ENCODE assay signal across 12 cellular contexts in the genomic region with DNA sequence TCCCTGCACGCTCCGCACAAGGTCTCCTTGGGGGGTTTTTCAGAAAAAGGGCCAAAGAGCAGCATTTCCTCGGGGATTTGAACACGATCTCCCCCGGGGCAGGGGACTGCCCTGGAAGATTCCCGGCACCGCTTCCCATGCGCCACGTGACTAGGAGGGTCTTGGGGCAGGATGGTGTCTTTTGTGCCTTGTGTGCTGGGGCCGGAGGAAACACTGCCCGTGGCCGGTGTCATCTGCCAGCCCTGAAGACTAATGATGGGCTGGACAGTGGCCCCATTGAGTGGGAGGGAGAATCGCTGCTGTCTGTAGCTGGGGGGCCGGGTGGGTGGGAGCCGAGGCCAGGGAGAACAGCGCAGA.
A peak's percentile ranks its signal among the peaks of the same experiment; 100 is the strongest.
DNase-seq lines count a peak whose midpoint lies in the region; ATAC-seq and TF ChIP-seq lines count a peak whose summit lies in the region.
"Had no signal": no experiment of that assay in that cellular context is flagged by ENCODE, and none has a peak within 500 bp of the region (broad histone marks: within the 10 kb centered on the region; RNA-seq: fewer than 3 reads in every experiment).

No MANE protein-coding gene starts in this region.

- peaks cover 53% of the 10 kb centered on the region for H3K36me3 Mint-ChIP-seq in T-helper 1 cell treated with Interleukin-12 subunit alpha and Interleukin-12 subunit beta and Interleukin-4 antibody, amounts not matched to agents 30 μg/mL and 1 μg/mL, for 36 hours (ENCODE audit: low read depth)
- H3K36me3 Mint-ChIP-seq in endothelial cell (ENCODE audit: low read depth, unreplicated experiment): peaks cover 4% of the 10 kb centered on the region

- H3K9me3 ChIP-seq in SU-DHL-6 (ENCODE audit: insufficient read depth, low read length): no peaks in the 10 kb centered on the region
- H3K9me3 ChIP-seq: pancreas had no signal

- H3K79me2 ChIP-seq in SU-DHL-6 (ENCODE audit: insufficient read depth, low read length): peaks cover 99% of the 10 kb centered on the region

- peak overlapping the region; percentile 98 for H3K9ac ChIP-seq in SU-DHL-6 (ENCODE audit: low read length)

- H3K27ac ChIP-seq in SU-DHL-6 (ENCODE audit: low read depth, low read length): peak overlapping the region; percentile 100
- H3K27ac ChIP-seq in skin epidermis: peak overlapping the region in 18 of 21 experiments; percentile 26 to 99 (median 88)
- H3K27ac ChIP-seq: 22Rv1 had no signal

- peaks cover 65% of the 10 kb centered on the region for H3K4me1 Mint-ChIP-seq in T-helper 1 cell treated with Interleukin-12 subunit alpha and Interleukin-12 subunit beta and Interleukin-4 antibody, amounts not matched to agents 30 μg/mL and 1 μg/mL, for 36 hours (ENCODE audit: low read depth)
- peaks cover 72% of the 10 kb centered on the region for H3K4me1 Mint-ChIP-seq in endothelial cell (ENCODE audit: unreplicated experiment)

- no peak for TF ChIP-seq CTCF in SU-DHL-6 (IDR thresholded peaks at IDR 0.05; ENCODE audit: insufficient read depth, low read length, poor library complexity, severe bottlenecking)
- TF ChIP-seq CTCF in endothelial cell (IDR thresholded peaks at IDR 0.05; ENCODE audit: unreplicated experiment): no peak

- H3K4me3 Mint-ChIP-seq in T-helper 1 cell treated with Interleukin-12 subunit alpha and Interleukin-12 subunit beta and Interleukin-4 antibody, amounts not matched to agents 30 μg/mL and 1 μg/mL, for 36 hours: peak overlapping the region; percentile 100
- H3K4me3 Mint-ChIP-seq in endothelial cell (ENCODE audit: unreplicated experiment): peak overlapping the region; percentile 67

- H3K27me3 ChIP-seq in SU-DHL-6 (ENCODE audit: low read length): no peaks in the 10 kb centered on the region
- H3K27me3 ChIP-seq: pancreas had no signal

- ATAC-seq in GM21576 (IDR thresholded peaks at IDR 0.05; ENCODE audit: unreplicated experiment): no peak
- ATAC-seq: pancreas had no signal

- peak overlapping the region; percentile 99 for H3K4me2 ChIP-seq in SU-DHL-6 (ENCODE audit: low read depth, low read length, poor library complexity, severe bottlenecking)

- peak overlapping the region; percentile 96 for H3K27ac Mint-ChIP-seq in T-helper 1 cell treated with Interleukin-12 subunit alpha and Interleukin-12 subunit beta and Interleukin-4 antibody, amounts not matched to agents 30 μg/mL and 1 μg/mL, for 36 hours
- H3K27ac Mint-ChIP-seq in endothelial cell (ENCODE audit: unreplicated experiment): peak overlapping the region; percentile 62

- H3K9me3 Mint-ChIP-seq in T-helper 1 cell treated with Interleukin-12 subunit alpha and Interleukin-12 subunit beta and Interleukin-4 antibody, amounts not matched to agents 30 μg/mL and 1 μg/mL, for 36 hours: no peaks in the 10 kb centered on the region
- H3K9me3 Mint-ChIP-seq in endothelial cell (ENCODE audit: unreplicated experiment): no peaks in the 10 kb centered on the region

- no peaks in the 10 kb centered on the region for H3K9me2 ChIP-seq in SU-DHL-6 (replicated peaks; ENCODE audit: insufficient read depth, low read length)

- DNase-seq in T-helper 1 cell: no peak
- DNase-seq in endothelial cell (ENCODE audit: low spot score): no peak
- no peak for DNase-seq in inferior parietal cortex (ENCODE audit: extremely low spot score)
- DNase-seq in NCI-H748 (lab: John Stamatoyannopoulos, UW; ENCODE audit: unreplicated experiment): no peak
- DNase-seq: DMS79 treated with DMSO at 0.1 percent for 48 hours, NCI-H2081, pancreas had no signal

- H3K4me3 ChIP-seq in SU-DHL-6 (ENCODE audit: insufficient read depth, low read length, poor library complexity, severe bottlenecking) (peak overlapping the region; percentile 67), skin epidermis (peak overlapping the region in 5 of 7 experiments; percentile 2 to 54 (median 34))

- H3K36me3 ChIP-seq in SU-DHL-6 (ENCODE audit: low read length): no peaks in the 10 kb centered on the region
- H3K36me3 ChIP-seq: pancreas had no signal

- no peaks in the 10 kb centered on the region for H4K20me1 ChIP-seq in SU-DHL-6 (ENCODE audit: low read depth, low read length)

- H2AFZ ChIP-seq in SU-DHL-6 (ENCODE audit: low read depth, low read length, severe bottlenecking): no peak overlapping the region

- H3K27me3 Mint-ChIP-seq in T-helper 1 cell treated with Interleukin-12 subunit alpha and Interleukin-12 subunit beta and Interleukin-4 antibody, amounts not matched to agents 30 μg/mL and 1 μg/mL, for 36 hours (ENCODE audit: low read depth): no peaks in the 10 kb centered on the region
- H3K27me3 Mint-ChIP-seq in endothelial cell (ENCODE audit: unreplicated experiment): peaks cover 32% of the 10 kb centered on the region

- H3F3A ChIP-seq in SU-DHL-6 (ENCODE audit: insufficient read depth): peaks cover 68% of the 10 kb centered on the region
